ENCODE assay signal across 8 cellular contexts in the genomic region with DNA sequence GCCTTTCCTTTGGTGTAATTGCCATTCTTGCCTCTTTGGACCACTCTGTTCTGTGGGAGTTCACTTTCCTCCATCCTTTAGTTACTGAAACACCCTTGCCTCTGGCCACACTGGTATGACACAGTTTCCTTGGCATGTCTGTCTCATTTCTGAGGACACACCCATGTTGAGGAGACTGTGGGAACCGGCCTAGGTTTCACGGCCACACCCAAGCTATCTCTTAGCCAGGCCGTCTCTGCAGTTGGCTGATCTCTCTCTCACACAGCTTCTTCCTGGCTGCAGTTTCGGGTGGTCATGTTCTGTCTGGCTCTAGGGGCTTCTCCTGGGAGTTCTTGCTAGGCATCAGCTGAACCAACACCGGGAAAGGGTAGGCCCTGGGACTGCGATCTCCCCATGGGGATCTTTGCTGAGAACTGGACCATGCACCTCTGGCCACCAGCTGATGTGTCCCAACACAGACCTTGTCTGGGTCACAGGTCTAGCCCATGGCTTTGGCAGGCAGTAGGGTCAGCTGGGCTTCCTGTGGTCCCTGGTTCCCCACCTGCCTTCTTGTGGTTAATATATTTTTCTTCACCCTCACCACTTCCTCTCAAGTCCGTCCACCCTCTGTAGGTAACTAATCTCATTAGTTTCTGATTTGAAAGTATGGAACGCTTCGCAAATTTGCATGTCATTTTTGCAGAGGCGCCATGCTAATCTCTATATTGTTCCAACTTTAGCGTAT. TPM values are rescaled to one million over a fixed set of nuclear protein-coding genes. Genes with fewer than 3 reads are reported as not detected.
DNase-seq lines count a peak whose midpoint lies in the region; ATAC-seq and TF ChIP-seq lines count a peak whose summit lies in the region.

No MANE protein-coding gene starts in this region.

- H3K4me2 ChIP-seq in mesenchymal stem cell (ENCODE audit: low read length, poor library complexity, severe bottlenecking): no peak overlapping the region

- H3K4ac ChIP-seq in mesenchymal stem cell (ENCODE audit: low read depth in 1 of 2, low read length in 2 of 2): peak overlapping the region in 1 of 2 experiments; percentile 24

- no peak overlapping the region for H2AFZ ChIP-seq in mesenchymal stem cell (ENCODE audit: low read depth, low read length)

- DNase-seq in BJ (ENCODE audit: low read depth): peak; percentile 91
- peak; percentile 61 for DNase-seq in activated CD4-positive, alpha-beta memory T cell treated with anti-CD3 and anti-CD28 coated beads, Interleukin-2, amount 10 ng/mL, durations not matched to agents 7 days and 5 days
- peak; percentile 74 for DNase-seq in mesenchymal stem cell
- DNase-seq in NOMO-1 treated with DMSO at 0.1 percent for 48 hours (lab: John Stamatoyannopoulos, UW; ENCODE audit: unreplicated experiment): no peak
- DNase-seq in ovary: no peak
- no peak for DNase-seq in D341Med (ENCODE audit: low spot score)

- no peak for TF ChIP-seq POLR2A in ovary (IDR thresholded peaks at IDR 0.05)

- POLR2A ChIA-PET in BJ (lab: Charles Lee): no interaction called here
- POLR2A ChIA-PET in activated CD4-positive, alpha-beta memory T cell treated with anti-CD3 and anti-CD28 coated beads, Interleukin-2, amount 10 ng/mL, durations not matched to agents 7 days and 5 days (lab: Charles Lee): interaction anchor here (0.6 to 1.9 kb wide), 10 partner anchors 10 to 354 kb away, joined by 3 to 15 read pairs (median 5); a partner anchor contains a TSS

- ATAC-seq in GM19397 (IDR thresholded peaks at IDR 0.05; ENCODE audit: unreplicated experiment) (peak; percentile 94), HG03342 (IDR thresholded peaks at IDR 0.05; ENCODE audit: unreplicated experiment) (peak; percentile 92)

- peak overlapping the region in 1 of 2 experiments; percentile 50 for H3K23ac ChIP-seq in mesenchymal stem cell (ENCODE audit: low read length in 2 of 2)

- H4K91ac ChIP-seq in mesenchymal stem cell (ENCODE audit: low read length): no peak overlapping the region

- H3K18ac ChIP-seq in mesenchymal stem cell (ENCODE audit: low read depth in 1 of 2, low read length in 2 of 2): no peak overlapping the region

- H3K36me3 ChIP-seq in BJ (ENCODE audit: control insufficient read depth, insufficient read depth, low read length): no peaks in the 10 kb centered on the region
- H3K36me3 ChIP-seq in mesenchymal stem cell (ENCODE audit: control insufficient read depth in 1 of 2, insufficient read depth in 2 of 2, low read depth in 1 of 2, low read length in 2 of 2): peaks cover 0 to 38% of the 10 kb centered on the region in 2 experiments
- peaks cover 2% of the 10 kb centered on the region for H3K36me3 ChIP-seq in ovary

- TF ChIP-seq CTCF in BJ (IDR thresholded peaks at IDR 0.05; ENCODE audit: insufficient read depth, low read depth, low read length) (no peak), ovary (IDR thresholded peaks at IDR 0.05) (no peak)

- peak overlapping the region; percentile 57 for H3K4me3 Mint-ChIP-seq in activated CD4-positive, alpha-beta memory T cell treated with anti-CD3 and anti-CD28 coated beads, Interleukin-2, amount 10 ng/mL, durations not matched to agents 7 days and 5 days

- H2BK12ac ChIP-seq in mesenchymal stem cell (ENCODE audit: low read length in 2 of 2): peak overlapping the region in 1 of 2 experiments; percentile 25

- H3K9me3 ChIP-seq in mesenchymal stem cell (ENCODE audit: control insufficient read depth, low read length) (no peaks in the 10 kb centered on the region), ovary (no peaks in the 10 kb centered on the region)

- WGBS in mesenchymal stem cell: 75% methylated on average over 11 of the region's 11 CpGs
- WGBS in ovary, 3 donors: 76 to 79% (median 79%) methylated on average over 11 of the region's 11 CpGs

- peak overlapping the region in 1 of 2 experiments; percentile 64 for H3K14ac ChIP-seq in mesenchymal stem cell (ENCODE audit: low read length in 2 of 2)

- H3K9me3 Mint-ChIP-seq in activated CD4-positive, alpha-beta memory T cell treated with anti-CD3 and anti-CD28 coated beads, Interleukin-2, amount 10 ng/mL, durations not matched to agents 7 days and 5 days: peaks cover 5% of the 10 kb centered on the region

- H3K36me3 Mint-ChIP-seq in activated CD4-positive, alpha-beta memory T cell treated with anti-CD3 and anti-CD28 coated beads, Interleukin-2, amount 10 ng/mL, durations not matched to agents 7 days and 5 days (ENCODE audit: low read depth): no peaks in the 10 kb centered on the region

- H4K8ac ChIP-seq in mesenchymal stem cell (ENCODE audit: low read length): peak overlapping the region; percentile 27

- no peak overlapping the region for H3K9ac ChIP-seq in mesenchymal stem cell (ENCODE audit: low read length)

- H2AK5ac ChIP-seq in mesenchymal stem cell (ENCODE audit: low read length, severe bottlenecking): no peak overlapping the region

- no peak overlapping the region for H2BK120ac ChIP-seq in mesenchymal stem cell (ENCODE audit: low read depth, low read length)

- peaks cover 3% of the 10 kb centered on the region for H3K4me1 ChIP-seq in mesenchymal stem cell (ENCODE audit: control insufficient read depth, insufficient read depth, low read depth, low read length)
- no peaks in the 10 kb centered on the region for H3K4me1 ChIP-seq in ovary (ENCODE audit: insufficient read depth)

- H3K27me3 Mint-ChIP-seq in activated CD4-positive, alpha-beta memory T cell treated with anti-CD3 and anti-CD28 coated beads, Interleukin-2, amount 10 ng/mL, durations not matched to agents 7 days and 5 days: no peaks in the 10 kb centered on the region

- peaks cover 26% of the 10 kb centered on the region for H3K4me1 Mint-ChIP-seq in activated CD4-positive, alpha-beta memory T cell treated with anti-CD3 and anti-CD28 coated beads, Interleukin-2, amount 10 ng/mL, durations not matched to agents 7 days and 5 days

- H3K27me3 ChIP-seq in BJ (ENCODE audit: control insufficient read depth, insufficient read depth, low read length): no peaks in the 10 kb centered on the region
- H3K27me3 ChIP-seq in mesenchymal stem cell (ENCODE audit: control insufficient read depth in 1 of 2, insufficient read depth in 1 of 2, low read length in 2 of 2): no peaks in the 10 kb centered on the region
- H3K27me3 ChIP-seq in ovary: no peaks in the 10 kb centered on the region

- no peak overlapping the region for H2BK15ac ChIP-seq in mesenchymal stem cell (ENCODE audit: low read depth, poor library complexity, severe bottlenecking)

- H3K27ac ChIP-seq in mesenchymal stem cell (ENCODE audit: low read length, poor library complexity, severe bottlenecking) (no peak overlapping the region), ovary (no peak overlapping the region)

- peaks cover 3% of the 10 kb centered on the region for H3K79me1 ChIP-seq in mesenchymal stem cell (replicated peaks; ENCODE audit: low read length, poor library complexity, severe bottlenecking)

- no peak for TF ChIP-seq EP300 in ovary (IDR thresholded peaks at IDR 0.05)

- H2BK5ac ChIP-seq in mesenchymal stem cell (ENCODE audit: low read depth, low read length, poor library complexity, severe bottlenecking): no peak overlapping the region

- H3K27ac Mint-ChIP-seq in activated CD4-positive, alpha-beta memory T cell treated with anti-CD3 and anti-CD28 coated beads, Interleukin-2, amount 10 ng/mL, durations not matched to agents 7 days and 5 days: peak overlapping the region; percentile 79

- intact Hi-C loops in ovary (cut with DNase I): no loop called here

- H3K4me3 ChIP-seq in BJ (ENCODE audit: low read depth, low read length): no peak overlapping the region
- H3K4me3 ChIP-seq in mesenchymal stem cell (ENCODE audit: insufficient read depth in 1 of 2, low read depth in 1 of 2, low read length in 2 of 2): no peak overlapping the region
- no peak overlapping the region for H3K4me3 ChIP-seq in ovary

- CTCF ChIA-PET in BJ (lab: Yijun Ruan, JAX): interaction anchor here (1.0 to 3.1 kb wide), 7 partner anchors 9 to 238 kb away, joined by 3 to 15 read pairs (median 4); a partner anchor contains a TSS
- CTCF ChIA-PET in activated CD4-positive, alpha-beta memory T cell treated with anti-CD3 and anti-CD28 coated beads, Interleukin-2, amount 10 ng/mL, durations not matched to agents 7 days and 5 days (lab: Charles Lee): interaction anchor here (0.8 to 2.7 kb wide), 5 partner anchors 12 to 54 kb away, joined by 3 to 39 read pairs (median 5); a partner anchor contains a TSS

RNA-seq across cellular contexts. Expression of a gene that starts 24.9 kb away (rescaled TPM):
- polyA plus RNA-seq in BJ (2011; rRNA removed) (0.42 and 0.92 TPM in 2 replicates), ovary (1 to 10 TPM; 4.2 to 6.8 TPM)
- polyA minus RNA-seq in BJ (2011; rRNA and poly(A)+ RNA removed): 0.31 and 0.38 TPM in 2 replicates
- 1 to 10 TPM in 1 of 2 experiments, under 1 TPM in 1; 0.88 to 1.1 TPM for total RNA-seq in activated CD4-positive, alpha-beta memory T cell treated with anti-CD3 and anti-CD28 coated beads, Interleukin-2, amount 10 ng/mL, durations not matched to agents 7 days and 5 days
- polyA plus RNA-seq in mesenchymal stem cell (2013, experiment 1 of 2): 0.48 TPM
- polyA plus RNA-seq in mesenchymal stem cell (2013, experiment 2 of 2): 0.42 TPM
- total RNA-seq in ovary: 1 to 10 TPM; 4.1 to 9.9 (median 6.2) TPM

RNA-seq across cellular contexts. Expression of a gene that starts 54.9 kb away (rescaled TPM):
- 171 and 268 TPM in 2 replicates for polyA plus RNA-seq in BJ (2011; rRNA removed)
- polyA minus RNA-seq in BJ (2011; rRNA and poly(A)+ RNA removed): 291 and 366 TPM in 2 replicates
- 100 to 1,000 TPM; 194 to 203 TPM for total RNA-seq in activated CD4-positive, alpha-beta memory T cell treated with anti-CD3 and anti-CD28 coated beads, Interleukin-2, amount 10 ng/mL, durations not matched to agents 7 days and 5 days
- polyA plus RNA-seq in mesenchymal stem cell (2013, experiment 1 of 2): 211 TPM
- polyA plus RNA-seq in mesenchymal stem cell (2013, experiment 2 of 2): 208 TPM
- total RNA-seq in ovary: 100 to 1,000 TPM in 6 of 7 donors, 10 to 100 TPM in 1; 96.2 to 233 (median 159) TPM
- polyA plus RNA-seq in ovary: 100 to 1,000 TPM in 1 of 2 donors, 10 to 100 TPM in 1; 64.1 to 136 TPM

Comparison
In these comparisons a context has a peak if more than half of its experiments do, and no peak if none do; other contexts are left out.
1. DNase-seq: peak in BJ (single experiment), activated CD4-positive, alpha-beta memory T cell treated with anti-CD3 and anti-CD28 coated beads, Interleukin-2, amount 10 ng/mL, durations not matched to agents 7 days and 5 days (single experiment) and mesenchymal stem cell (single experiment); none in NOMO-1 treated with DMSO at 0.1 percent for 48 hours (single experiment), ovary (0 of 5) and D341Med (single experiment).